ENCODE assay signal across 8 cellular contexts in the genomic region with DNA sequence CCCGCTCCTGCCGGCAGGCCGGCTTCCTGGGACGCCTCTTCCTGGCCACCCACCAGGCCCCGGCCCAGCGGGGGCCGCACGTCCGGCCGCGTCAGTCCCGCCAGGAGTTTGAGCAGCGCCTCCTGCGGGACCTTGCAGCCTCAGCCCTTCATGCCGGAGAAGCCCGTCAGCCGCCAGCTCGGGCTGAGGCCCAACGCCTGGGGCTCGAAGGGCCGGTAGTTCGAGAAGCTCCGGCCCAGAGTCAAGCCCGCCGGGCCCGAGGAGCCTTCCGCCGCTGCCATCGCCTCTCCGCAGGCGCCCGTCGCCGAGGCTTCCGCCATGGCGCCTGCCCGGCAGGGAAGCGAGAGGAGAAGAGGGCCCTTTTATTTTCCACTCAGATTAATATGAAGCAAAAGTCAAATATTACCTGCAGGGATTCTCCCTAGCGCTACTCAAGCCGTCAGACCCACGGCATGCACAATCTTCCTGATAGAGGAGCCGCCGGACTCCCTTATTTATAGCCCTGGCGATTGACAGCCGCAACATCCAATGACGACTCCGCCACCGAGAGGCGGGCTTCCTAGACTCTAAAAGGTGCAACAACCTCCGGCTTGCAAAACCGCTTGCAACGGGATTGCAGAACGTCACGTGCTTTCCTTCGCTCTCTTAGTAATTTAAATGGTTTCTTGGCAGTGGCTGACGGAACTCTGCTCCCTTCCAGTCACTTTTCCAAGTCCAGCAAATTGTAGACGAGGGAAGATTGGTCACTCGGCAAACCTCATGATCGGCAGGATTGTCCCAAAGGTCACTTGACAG. TPM values are rescaled to one million over a fixed set of nuclear protein-coding genes. Genes with fewer than 3 reads are reported as not detected.
DNase-seq lines count a peak whose midpoint lies in the region; ATAC-seq and TF ChIP-seq lines count a peak whose summit lies in the region.

A gene with protein sequence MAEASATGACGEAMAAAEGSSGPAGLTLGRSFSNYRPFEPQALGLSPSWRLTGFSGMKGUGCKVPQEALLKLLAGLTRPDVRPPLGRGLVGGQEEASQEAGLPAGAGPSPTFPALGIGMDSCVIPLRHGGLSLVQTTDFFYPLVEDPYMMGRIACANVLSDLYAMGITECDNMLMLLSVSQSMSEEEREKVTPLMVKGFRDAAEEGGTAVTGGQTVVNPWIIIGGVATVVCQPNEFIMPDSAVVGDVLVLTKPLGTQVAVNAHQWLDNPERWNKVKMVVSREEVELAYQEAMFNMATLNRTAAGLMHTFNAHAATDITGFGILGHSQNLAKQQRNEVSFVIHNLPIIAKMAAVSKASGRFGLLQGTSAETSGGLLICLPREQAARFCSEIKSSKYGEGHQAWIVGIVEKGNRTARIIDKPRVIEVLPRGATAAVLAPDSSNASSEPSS (minus strand): TSS at position 467 of the 795 bp plus-strand sequence. CDS start 147 bp downstream, at position 320.

- peaks cover 13% of the 10 kb centered on the region for H3K4me1 ChIP-seq in colonic mucosa

- DNase-seq in Ammon's horn (ENCODE audit: low spot score) (peak; percentile 97), NCI-H524 treated with DMSO at 0.1 percent for 48 hours (lab: John Stamatoyannopoulos, UW) (peak; percentile 94), colonic mucosa (peak; percentile 100), left colon (peak; percentile 98)
- peak; percentile 98 for DNase-seq in activated CD4-positive, alpha-beta T cell treated with anti-CD3 and anti-CD28 coated beads for 48 hours
- peak; percentile 97 for DNase-seq in stimulated activated CD4-positive, alpha-beta T cell treated with anti-CD3 and anti-CD28 coated beads, Interleukin-1b, Interleukin-23, amount 100 ng/mL, for 48 hours

- no peaks in the 10 kb centered on the region for H3K36me3 ChIP-seq in colonic mucosa

- intact Hi-C loops in colonic mucosa (cut with DNase I) = loop anchor here (5.0 kb wide), 1 partner anchor 82 kb away; a partner anchor contains a TSS
- intact Hi-C loops in left colon (cut with DNase I, micrococcal nuclease) = loop anchor here in 1 of 2 donors (10.0 kb wide), 1 partner anchor 89 kb away; a partner anchor contains a TSS

- no peaks in the 10 kb centered on the region for H3K9me3 ChIP-seq in colonic mucosa

- peak within 1 kb of the TSS; percentile 68 for H3K4me3 ChIP-seq in colonic mucosa

- no peaks in the 10 kb centered on the region for H3K27me3 ChIP-seq in colonic mucosa

- H3K27ac ChIP-seq in colonic mucosa = peak within 1 kb of the TSS; percentile 92

- H3K9ac ChIP-seq in colonic mucosa (ENCODE audit: low read depth in 2 of 2, low read length in 2 of 2) = peak within 1 kb of the TSS; percentile 87 to 92

- peak; percentile 33 for TF ChIP-seq CTCF in colonic mucosa (IDR thresholded peaks at IDR 0.05)

- ATAC-seq in GM19043 (IDR thresholded peaks at IDR 0.05; ENCODE audit: low read depth, unreplicated experiment) (peak; percentile 83), HG03432 (IDR thresholded peaks at IDR 0.05; ENCODE audit: unreplicated experiment) (peak; percentile 88), left colon (peak; percentile 84)

RNA-seq across cellular contexts. Expression of the gene that starts here (rescaled TPM):
- total RNA-seq in colonic mucosa = 100 to 1,000 TPM in 1 of 2 donors, 10 to 100 TPM in 1; 93.3 to 156 TPM
- 100 to 1,000 TPM; 157 to 183 TPM for total RNA-seq in left colon

Comparison
In these comparisons a context has a peak if more than half of its experiments do, and no peak if none do; other contexts are left out.
1. Peak in every context shown above with its lines: DNase-seq, ATAC-seq, H3K4me3 ChIP-seq and H3K27ac ChIP-seq.